In genomic region chr19:35544110-35544802, GRCh38 we compare ENCODE assay signal across 9 cellular contexts. TPM values are rescaled to one million over a fixed set of nuclear protein-coding genes. Genes with fewer than 3 reads are reported as not detected.
A peak's percentile ranks its signal among the peaks of the same experiment; 100 is the strongest.
DNase-seq lines count a peak whose midpoint lies in the region; ATAC-seq lines count a peak whose summit lies in the region.
"Had no signal": no experiment of that assay in that cellular context is flagged by ENCODE, and none has a peak within 500 bp of the region (broad histone marks: within the 10 kb centered on the region; RNA-seq: fewer than 3 reads in every experiment).

No MANE protein-coding gene starts in this region.

- POLR2A ChIA-PET in activated CD4-positive, alpha-beta T cell treated with anti-CD3 and anti-CD28 coated beads, Interleukin-2, amount 10 ng/mL, durations not matched to agents 7 days and 5 days (lab: Charles Lee): no interaction called here

- H3K9me3 ChIP-seq in subcutaneous abdominal adipose tissue (ENCODE audit: control insufficient read depth in 5 of 5, low read length in 5 of 5): no peaks in the 10 kb centered on the region

- H3K9ac ChIP-seq in subcutaneous abdominal adipose tissue (ENCODE audit: low read length in 5 of 5): peak overlapping the region in 4 of 5 donors; percentile 86 to 96 (median 90)

- H3K27ac Mint-ChIP-seq in activated CD4-positive, alpha-beta T cell treated with anti-CD3 and anti-CD28 coated beads, Interleukin-2, amount 10 ng/mL, durations not matched to agents 7 days and 5 days: peak overlapping the region; percentile 87
- peak overlapping the region; percentile 87 for H3K27ac Mint-ChIP-seq in activated T-helper 2 cell treated with anti-CD3 and anti-CD28 coated beads, Interferon-gamma antibody, Interleukin-2, Interleukin-4, amounts not matched to agents 10 μg/mL and 5 μg/mL and 100 μg/mL, durations not matched to agents 14 hours and 24 hours and 36 hours
- peak overlapping the region; percentile 86 to 95 (median 94) for H3K27ac Mint-ChIP-seq in immature natural killer cell

- H3K4me1 Mint-ChIP-seq in activated CD4-positive, alpha-beta T cell treated with anti-CD3 and anti-CD28 coated beads, Interleukin-2, amount 10 ng/mL, durations not matched to agents 7 days and 5 days: peaks cover 30% of the 10 kb centered on the region
- H3K4me1 Mint-ChIP-seq in activated T-helper 2 cell treated with anti-CD3 and anti-CD28 coated beads, Interferon-gamma antibody, Interleukin-2, Interleukin-4, amounts not matched to agents 10 μg/mL and 5 μg/mL and 100 μg/mL, durations not matched to agents 14 hours and 24 hours and 36 hours (ENCODE audit: low read depth): peaks cover 17% of the 10 kb centered on the region
- peaks cover 29 to 30% of the 10 kb centered on the region in 2 donors for H3K4me1 Mint-ChIP-seq in immature natural killer cell

- peaks cover 0 to 7% (median 5%) of the 10 kb centered on the region in 5 donors for H3K36me3 ChIP-seq in subcutaneous abdominal adipose tissue (ENCODE audit: control insufficient read depth in 5 of 5, insufficient read depth in 5 of 5, low read length in 5 of 5)

- intact Hi-C loops in activated T-helper 2 cell treated with anti-CD3 and anti-CD28 coated beads, Interferon-gamma antibody, Interleukin-2, Interleukin-4, amounts not matched to agents 10 μg/mL and 5 μg/mL and 100 μg/mL, durations not matched to agents 14 hours and 24 hours and 36 hours (cut with micrococcal nuclease): no loop called here

- H3K27ac ChIP-seq in subcutaneous abdominal adipose tissue (ENCODE audit: low read depth, low read length): peak overlapping the region; percentile 69

- no peaks in the 10 kb centered on the region for H3K9me3 Mint-ChIP-seq in activated CD4-positive, alpha-beta T cell treated with anti-CD3 and anti-CD28 coated beads, Interleukin-2, amount 10 ng/mL, durations not matched to agents 7 days and 5 days
- no peaks in the 10 kb centered on the region for H3K9me3 Mint-ChIP-seq in activated T-helper 2 cell treated with anti-CD3 and anti-CD28 coated beads, Interferon-gamma antibody, Interleukin-2, Interleukin-4, amounts not matched to agents 10 μg/mL and 5 μg/mL and 100 μg/mL, durations not matched to agents 14 hours and 24 hours and 36 hours
- H3K9me3 Mint-ChIP-seq in immature natural killer cell: no peaks in the 10 kb centered on the region

- no peaks in the 10 kb centered on the region for H3K27me3 Mint-ChIP-seq in activated CD4-positive, alpha-beta T cell treated with anti-CD3 and anti-CD28 coated beads, Interleukin-2, amount 10 ng/mL, durations not matched to agents 7 days and 5 days
- H3K27me3 Mint-ChIP-seq in activated T-helper 2 cell treated with anti-CD3 and anti-CD28 coated beads, Interferon-gamma antibody, Interleukin-2, Interleukin-4, amounts not matched to agents 10 μg/mL and 5 μg/mL and 100 μg/mL, durations not matched to agents 14 hours and 24 hours and 36 hours (ENCODE audit: low read depth): no peaks in the 10 kb centered on the region
- peaks cover 4 to 10% (median 10%) of the 10 kb centered on the region in 3 donors for H3K27me3 Mint-ChIP-seq in immature natural killer cell (ENCODE audit: low read depth in 3 of 3)

- H3K36me3 Mint-ChIP-seq in activated CD4-positive, alpha-beta T cell treated with anti-CD3 and anti-CD28 coated beads, Interleukin-2, amount 10 ng/mL, durations not matched to agents 7 days and 5 days (ENCODE audit: low read depth): peaks cover 4% of the 10 kb centered on the region
- H3K36me3 Mint-ChIP-seq in activated T-helper 2 cell treated with anti-CD3 and anti-CD28 coated beads, Interferon-gamma antibody, Interleukin-2, Interleukin-4, amounts not matched to agents 10 μg/mL and 5 μg/mL and 100 μg/mL, durations not matched to agents 14 hours and 24 hours and 36 hours (ENCODE audit: low read depth): peaks cover 30% of the 10 kb centered on the region
- peaks cover 0 to 8% (median 0%) of the 10 kb centered on the region in 3 donors for H3K36me3 Mint-ChIP-seq in immature natural killer cell

- H3K4me3 Mint-ChIP-seq in activated CD4-positive, alpha-beta T cell treated with anti-CD3 and anti-CD28 coated beads, Interleukin-2, amount 10 ng/mL, durations not matched to agents 7 days and 5 days: peak overlapping the region; percentile 82
- peak overlapping the region; percentile 94 for H3K4me3 Mint-ChIP-seq in activated T-helper 2 cell treated with anti-CD3 and anti-CD28 coated beads, Interferon-gamma antibody, Interleukin-2, Interleukin-4, amounts not matched to agents 10 μg/mL and 5 μg/mL and 100 μg/mL, durations not matched to agents 14 hours and 24 hours and 36 hours (ENCODE audit: low read depth)
- H3K4me3 Mint-ChIP-seq in immature natural killer cell: peak overlapping the region; percentile 87 to 91 (median 89)

- H3K4me1 ChIP-seq in subcutaneous abdominal adipose tissue (ENCODE audit: control insufficient read depth in 5 of 5, insufficient read depth in 5 of 5, low read length in 5 of 5): peaks cover 6 to 28% (median 24%) of the 10 kb centered on the region in 5 donors

- H3K4me3 ChIP-seq in subcutaneous abdominal adipose tissue (ENCODE audit: low read depth in 1 of 5, low read length in 5 of 5): peak overlapping the region; percentile 76 to 87 (median 83)

- no peaks in the 10 kb centered on the region for H3K27me3 ChIP-seq in subcutaneous abdominal adipose tissue (ENCODE audit: control insufficient read depth in 5 of 5, insufficient read depth in 4 of 5, low read length in 5 of 5)

- ATAC-seq in HG03520 (IDR thresholded peaks at IDR 0.05; ENCODE audit: unreplicated experiment): no peak

- CTCF ChIA-PET in activated CD4-positive, alpha-beta T cell treated with anti-CD3 and anti-CD28 coated beads, Interleukin-2, amount 10 ng/mL, durations not matched to agents 7 days and 5 days (lab: Charles Lee): interaction anchor here (1.6 kb wide), 1 partner anchor 13 kb away, joined by 4 read pairs; no protein-coding TSS in a partner anchor

- no peak for DNase-seq in activated CD4-positive, alpha-beta T cell treated with anti-CD3 and anti-CD28 coated beads, Interleukin-2, amount 10 ng/mL, durations not matched to agents 7 days and 5 days
- DNase-seq in activated CD4-positive, alpha-beta T cell treated with anti-CD3 and anti-CD28 coated beads for 1 hour: no peak
- no peak for DNase-seq in activated T-helper 2 cell treated with anti-CD3 and anti-CD28 coated beads, Interferon-gamma antibody, Interleukin-2, Interleukin-4, amounts not matched to agents 10 μg/mL and 5 μg/mL and 100 μg/mL, durations not matched to agents 14 hours and 24 hours and 36 hours (ENCODE audit: low spot score)
- DNase-seq in immature natural killer cell (no peak), SKM-1 treated with dmso at 0.1 percent for 144 hours (lab: John Stamatoyannopoulos, UW; ENCODE audit: unreplicated experiment) (no peak), A172 (ENCODE audit: low spot score) (no peak)
- DNase-seq: SHP77 had no signal

RNA-seq across cellular contexts. Expression of gene TMEM147, which starts 1.2 kb away (rescaled TPM):
- 10 to 100 TPM; 42.5 to 43.8 TPM for total RNA-seq in activated CD4-positive, alpha-beta T cell treated with anti-CD3 and anti-CD28 coated beads, Interleukin-2, amount 10 ng/mL, durations not matched to agents 7 days and 5 days
- total RNA-seq in activated T-helper 2 cell treated with anti-CD3 and anti-CD28 coated beads, Interferon-gamma antibody, Interleukin-2, Interleukin-4, amounts not matched to agents 10 μg/mL and 5 μg/mL and 100 μg/mL, durations not matched to agents 14 hours and 24 hours and 36 hours: 121 and 122 TPM in 2 replicates
- polyA plus RNA-seq in immature natural killer cell: 100 to 1,000 TPM; 117 to 184 (median 151) TPM
- 167 and 204 TPM in 2 replicates for total RNA-seq in A172 (2014; rRNA removed; shearing (Covaris generic))

RNA-seq across cellular contexts. Expression of gene GAPDHS, which starts 11.0 kb away (rescaled TPM):
- not detected for total RNA-seq in activated CD4-positive, alpha-beta T cell treated with anti-CD3 and anti-CD28 coated beads, Interleukin-2, amount 10 ng/mL, durations not matched to agents 7 days and 5 days
- not detected in 2 replicates for total RNA-seq in activated T-helper 2 cell treated with anti-CD3 and anti-CD28 coated beads, Interferon-gamma antibody, Interleukin-2, Interleukin-4, amounts not matched to agents 10 μg/mL and 5 μg/mL and 100 μg/mL, durations not matched to agents 14 hours and 24 hours and 36 hours
- polyA plus RNA-seq in immature natural killer cell: not detected
- total RNA-seq in A172 (2014; rRNA removed; shearing (Covaris generic)): not detected in 2 replicates

RNA-seq across cellular contexts. Expression of gene SBSN, which starts 16.1 kb away (rescaled TPM):
- total RNA-seq in activated CD4-positive, alpha-beta T cell treated with anti-CD3 and anti-CD28 coated beads, Interleukin-2, amount 10 ng/mL, durations not matched to agents 7 days and 5 days: not detected
- total RNA-seq in activated T-helper 2 cell treated with anti-CD3 and anti-CD28 coated beads, Interferon-gamma antibody, Interleukin-2, Interleukin-4, amounts not matched to agents 10 μg/mL and 5 μg/mL and 100 μg/mL, durations not matched to agents 14 hours and 24 hours and 36 hours: not detected in 2 replicates
- polyA plus RNA-seq in immature natural killer cell: not detected
- total RNA-seq in A172 (2014; rRNA removed; shearing (Covaris generic)): not detected in 2 replicates

RNA-seq across cellular contexts. Expression of gene ATP4A, which starts 19.2 kb away (rescaled TPM):
- not detected for total RNA-seq in activated CD4-positive, alpha-beta T cell treated with anti-CD3 and anti-CD28 coated beads, Interleukin-2, amount 10 ng/mL, durations not matched to agents 7 days and 5 days
- not detected in 2 replicates for total RNA-seq in activated T-helper 2 cell treated with anti-CD3 and anti-CD28 coated beads, Interferon-gamma antibody, Interleukin-2, Interleukin-4, amounts not matched to agents 10 μg/mL and 5 μg/mL and 100 μg/mL, durations not matched to agents 14 hours and 24 hours and 36 hours
- not detected for polyA plus RNA-seq in immature natural killer cell
- total RNA-seq in A172 (2014; rRNA removed; shearing (Covaris generic)): not detected in 2 replicates

RNA-seq across cellular contexts. Expression of gene DMKN, which starts 30.8 kb away (rescaled TPM):
- total RNA-seq in activated CD4-positive, alpha-beta T cell treated with anti-CD3 and anti-CD28 coated beads, Interleukin-2, amount 10 ng/mL, durations not matched to agents 7 days and 5 days: not detected
- 0.27 TPM in 1 of 2 replicates, not detected in the other for total RNA-seq in activated T-helper 2 cell treated with anti-CD3 and anti-CD28 coated beads, Interferon-gamma antibody, Interleukin-2, Interleukin-4, amounts not matched to agents 10 μg/mL and 5 μg/mL and 100 μg/mL, durations not matched to agents 14 hours and 24 hours and 36 hours
- 10 to 100 TPM in 2 of 3 donors, 1 to 10 TPM in 1; 5.0 to 24.5 (median 20.3) TPM for polyA plus RNA-seq in immature natural killer cell
- total RNA-seq in A172 (2014; rRNA removed; shearing (Covaris generic)): 4.0 and 4.4 TPM in 2 replicates
